8 cellular contexts compared by ENCODE assay signal in the genomic region with DNA sequence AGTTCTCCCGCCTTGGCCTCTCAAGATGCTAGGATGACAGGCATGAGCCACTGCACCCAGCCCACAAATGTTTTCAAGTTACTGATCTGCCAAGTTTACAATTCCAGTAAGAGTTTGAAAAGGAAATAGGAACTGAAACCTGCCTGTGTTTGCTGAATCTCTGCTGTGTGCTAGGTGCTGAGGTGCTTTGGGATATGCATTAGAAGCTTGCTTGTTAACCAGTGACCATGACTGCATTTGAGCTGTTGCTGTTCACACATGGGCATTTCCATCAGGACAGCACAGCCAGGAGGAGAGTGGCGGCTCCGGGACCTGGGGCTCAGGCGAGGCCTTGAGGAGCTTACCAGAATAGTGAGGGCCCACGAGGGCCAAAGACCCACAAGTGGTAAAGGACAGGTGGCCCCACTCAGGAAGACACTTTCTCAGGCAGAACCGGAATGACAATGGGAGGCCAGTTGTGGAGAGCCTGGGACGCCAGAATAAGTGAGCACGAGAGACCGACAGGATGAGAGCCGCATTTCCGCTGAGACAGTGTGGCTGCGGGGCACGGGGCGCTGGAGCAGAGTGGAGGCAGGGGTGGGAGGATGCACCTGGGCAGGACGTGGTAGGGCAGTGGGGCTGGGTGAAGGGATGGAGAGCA. TPM values are rescaled to one million over a fixed set of nuclear protein-coding genes. Genes with fewer than 3 reads are reported as not detected.
DNase-seq lines count a peak whose midpoint lies in the region; ATAC-seq and TF ChIP-seq lines count a peak whose summit lies in the region.

No MANE protein-coding gene starts in this region.

- H3K4me3 Mint-ChIP-seq in activated B cell treated with CpG ODN at 0.5 μM for 24 hours = peak overlapping the region; percentile 84

- H3K79me2 ChIP-seq in PC-3 (ENCODE audit: low read length) = peaks cover 5% of the 10 kb centered on the region; the same call in 1 of the 2 replicates

- no peak for DNase-seq in AG04450 (ENCODE audit: low read depth, low spot score)
- peak; percentile 49 for DNase-seq in activated B cell treated with CpG ODN at 0.5 μM for 24 hours
- DNase-seq in upper lobe of right lung = no peak
- no peak for DNase-seq in NCI-H69 (lab: John Stamatoyannopoulos, UW)
- DNase-seq in inferior parietal cortex (ENCODE audit: extremely low spot score) = no peak
- no peak for DNase-seq in PC-3

- TF ChIP-seq CTCF in AG04450 (IDR thresholded peaks at IDR 0.05; ENCODE audit: low read depth, low read length) = no peak
- TF ChIP-seq CTCF in activated B cell treated with CpG ODN at 0.5 μM for 24 hours (IDR thresholded peaks at IDR 0.05) = no peak
- TF ChIP-seq CTCF in upper lobe of right lung (IDR thresholded peaks at IDR 0.05) = no peak
- TF ChIP-seq CTCF in PC-3 (conservative IDR thresholded peaks at IDR 0.05; ENCODE audit: low read depth, low read length) = no peak

- no peak overlapping the region for H3K4me3 ChIP-seq in AG04450 (ENCODE audit: low read depth, low read length)
- H3K4me3 ChIP-seq in upper lobe of right lung = no peak overlapping the region
- H3K4me3 ChIP-seq in PC-3 (ENCODE audit: low read length) = no peak overlapping the region

- H3K27me3 ChIP-seq in AG04450 (ENCODE audit: control insufficient read depth, insufficient read depth, low read length) (no peaks in the 10 kb centered on the region), upper lobe of right lung (no peaks in the 10 kb centered on the region), PC-3 (ENCODE audit: low read length) (no peaks in the 10 kb centered on the region)

- H3K27ac Mint-ChIP-seq in activated B cell treated with CpG ODN at 0.5 μM for 24 hours = peak overlapping the region; percentile 98

- intact Hi-C loops in activated B cell treated with CpG ODN at 0.5 μM for 24 hours (cut with micrococcal nuclease) (loop anchor here (2.0 to 10.0 kb wide), 3 partner anchors 55 to 151 kb away; a partner anchor contains a TSS), upper lobe of right lung (cut with DNase I) (no loop called here), PC-3 (cut with micrococcal nuclease) (no loop called here)

- H3K27me3 Mint-ChIP-seq in activated B cell treated with CpG ODN at 0.5 μM for 24 hours = no peaks in the 10 kb centered on the region

- H3K9me2 ChIP-seq in PC-3 (replicated peaks; ENCODE audit: low read length) = no peaks in the 10 kb centered on the region

- POLR2A ChIA-PET in AG04450 (lab: Yijun Ruan, JAX) = no interaction called here
- POLR2A ChIA-PET in activated B cell treated with CpG ODN at 0.5 μM for 24 hours (lab: Charles Lee) = interaction anchor here (0.6 to 3.9 kb wide), 5 partner anchors 8 to 176 kb away, joined by 3 to 18 read pairs (median 6); a partner anchor contains a TSS
- POLR2A ChIA-PET in PC-3 (lab: Charles Lee; ENCODE audit: unreplicated experiment) = no interaction called here

- H2AFZ ChIP-seq in PC-3 (ENCODE audit: low read length) = no peak overlapping the region

- H3K27ac ChIP-seq in AG04450 (ENCODE audit: low read depth, low read length) (peak overlapping the region; percentile 2), upper lobe of right lung (no peak overlapping the region), PC-3 (ENCODE audit: low read length) (no peak overlapping the region)

- H3F3A ChIP-seq in PC-3 (ENCODE audit: low read length, unreplicated experiment) = no peaks in the 10 kb centered on the region

- peaks cover 54% of the 10 kb centered on the region for H3K36me3 Mint-ChIP-seq in activated B cell treated with CpG ODN at 0.5 μM for 24 hours (ENCODE audit: low read depth)

- peaks cover 4% of the 10 kb centered on the region; the same call in 1 of the 2 replicates for H3K9me3 ChIP-seq in AG04450 (ENCODE audit: control insufficient read depth, insufficient read depth, low read length)
- no peaks in the 10 kb centered on the region for H3K9me3 ChIP-seq in upper lobe of right lung
- no peaks in the 10 kb centered on the region for H3K9me3 ChIP-seq in PC-3 (ENCODE audit: low read length)

- CTCF ChIA-PET in AG04450 (lab: Charles Lee) (no interaction called here), activated B cell treated with CpG ODN at 0.5 μM for 24 hours (lab: Charles Lee) (interaction anchor here (1.3 to 1.9 kb wide), 3 partner anchors 10 to 55 kb away, joined by 4 to 7 read pairs (median 4); a partner anchor contains a TSS), PC-3 (lab: Charles Lee) (no interaction called here)

- no peaks in the 10 kb centered on the region for H3K9me3 Mint-ChIP-seq in activated B cell treated with CpG ODN at 0.5 μM for 24 hours

- no peaks in the 10 kb centered on the region for H4K20me1 ChIP-seq in PC-3 (ENCODE audit: low read length)

- H3K4me1 ChIP-seq in upper lobe of right lung (no peaks in the 10 kb centered on the region), PC-3 (ENCODE audit: insufficient read depth, low read length) (peaks cover 7% of the 10 kb centered on the region; the same call in 1 of the 2 replicates)

- ATAC-seq in GM18909 (IDR thresholded peaks at IDR 0.05; ENCODE audit: poor library complexity, unreplicated experiment) (peak; percentile 78), HG02981 (IDR thresholded peaks at IDR 0.05; ENCODE audit: unreplicated experiment) (peak; percentile 75), activated B cell treated with CpG ODN at 0.5 μM for 24 hours (ENCODE audit: low read depth) (peak; percentile 72), upper lobe of right lung (peak; percentile 14), PC-3 (no peak)

- no TSS peak for BruUV-seq in PC-3 (replicated peaks; lab: Mats Ljungman, UMichigan)

- H3K9ac ChIP-seq in PC-3 (ENCODE audit: low read length) = no peak overlapping the region

- peaks cover 76% of the 10 kb centered on the region for H3K4me1 Mint-ChIP-seq in activated B cell treated with CpG ODN at 0.5 μM for 24 hours

- peaks cover 72% of the 10 kb centered on the region for H3K36me3 ChIP-seq in upper lobe of right lung
- H3K36me3 ChIP-seq in PC-3 (ENCODE audit: low read depth, low read length) = peaks cover 53% of the 10 kb centered on the region

- no peak overlapping the region for H3K4me2 ChIP-seq in PC-3 (ENCODE audit: low read length)

RNA-seq across cellular contexts. Expression of a gene that starts 54.5 kb away (rescaled TPM):
- polyA plus RNA-seq in AG04450 (2011; rRNA removed) = 9.9 and 13.2 TPM in 2 replicates
- polyA minus RNA-seq in AG04450 (2011; rRNA and poly(A)+ RNA removed) = 5.7 and 6.7 TPM in 2 replicates
- 8.2 and 11.3 TPM in 2 replicates for total RNA-seq in activated B cell treated with CpG ODN at 0.5 μM for 24 hours
- total RNA-seq in upper lobe of right lung = 4.1 TPM
- 30.2 and 31.8 TPM in 2 replicates for total RNA-seq in PC-3 (2014; rRNA removed)
